In genomic region chr5:109601736-109602135, GRCh38 we compare ENCODE assay signal across 1 cellular context.
TF ChIP-seq lines count a peak whose summit lies in the region.

No MANE protein-coding gene starts in this region.

TF ChIP-seq in GM23338, 12 proteins besides CTCF, POLR2A, EP300 and RAD21 (continued from another document):
- TF ChIP-seq ZNF462 (CRISPR knock-in tag; IDR thresholded peaks at IDR 0.05): no peak
- TF ChIP-seq POLR2AphosphoS5 (IDR thresholded peaks at IDR 0.05; ENCODE audit: low read depth): no peak
TF ChIP-seq in GM23338: peak in this region for 0.
